Comparison of ENCODE assay signal across 17 cellular contexts in genomic region chr4:129972257-129972656, GRCh38.
A peak's percentile ranks its signal among the peaks of the same experiment; 100 is the strongest.
DNase-seq lines count a peak whose midpoint lies in the region; TF ChIP-seq lines count a peak whose summit lies in the region.
"Had no signal": no experiment of that assay in that cellular context is flagged by ENCODE, and none has a peak within 500 bp of the region (broad histone marks: within the 10 kb centered on the region; RNA-seq: fewer than 3 reads in every experiment).

No MANE protein-coding gene starts in this region.

- POLR2A ChIA-PET in MCF 10A (lab: Yijun Ruan, JAX): interaction anchor here (1.0 kb wide), 1 partner anchor 17 kb away, joined by 3 read pairs; no protein-coding TSS in a partner anchor
- POLR2A ChIA-PET in activated CD4-positive, alpha-beta T cell treated with anti-CD3 and anti-CD28 coated beads, Interleukin-2, amount 10 ng/mL, durations not matched to agents 7 days and 5 days (lab: Charles Lee): no interaction called here

- peak; percentile 1 for DNase-seq in MCF 10A (ENCODE audit: unreplicated experiment)
- DNase-seq in breast epithelium (ENCODE audit: low spot score in 2 of 2): no peak
- peak; percentile 12 for DNase-seq in MM.1S
- peak; percentile 4 for DNase-seq in hepatocyte (ENCODE audit: low spot score)
- no peak for DNase-seq in activated CD4-positive, alpha-beta T cell treated with anti-CD3 and anti-CD28 coated beads, Interleukin-2, amount 10 ng/mL, durations not matched to agents 7 days and 5 days
- DNase-seq in NCI-H128 (lab: John Stamatoyannopoulos, UW; ENCODE audit: unreplicated experiment): no peak
- DNase-seq in SKM-1 treated with dmso at 0.1 percent for 144 hours (lab: John Stamatoyannopoulos, UW; ENCODE audit: unreplicated experiment): no peak
- DNase-seq in Peyer's patch: no peak
- DNase-seq: activated CD4-positive, alpha-beta T cell treated with anti-CD3 and anti-CD28 coated beads for 4 hours; CD4-positive, CD25-positive, alpha-beta regulatory T cell; dorsolateral prefrontal cortex; lower lobe of right lung; NCI-H2029; NCI-H526 treated with DMSO at 0.1 percent for 48 hours; ovary; RPMI8226; stimulated activated CD4-positive, alpha-beta T cell treated with anti-CD3 and anti-CD28 coated beads, Interleukin-4, amount 100 ng/mL, for 1 hour had no signal

- 79% methylated on average over 1 of the region's 1 CpG for WGBS in hepatocyte (ENCODE audit: low lambda C conversion rate, missing lambda C conversion rate)

- H3K27me3 ChIP-seq in breast epithelium: no peaks in the 10 kb centered on the region
- no peaks in the 10 kb centered on the region for H3K27me3 ChIP-seq in MM.1S (replicated peaks; ENCODE audit: insufficient read depth, low read length)
- H3K27me3 ChIP-seq in hepatocyte: no peaks in the 10 kb centered on the region
- H3K27me3 ChIP-seq in Peyer's patch: no peaks in the 10 kb centered on the region
- H3K27me3 ChIP-seq: dorsolateral prefrontal cortex, ovary had no signal

- H3K27ac ChIP-seq in breast epithelium (no peak overlapping the region), MM.1S (ENCODE audit: low read length) (no peak overlapping the region), hepatocyte (no peak overlapping the region), Peyer's patch (no peak overlapping the region)
- H3K27ac ChIP-seq: dorsolateral prefrontal cortex, lower lobe of right lung, ovary had no signal

- CTCF ChIA-PET in MCF 10A (lab: Yijun Ruan, JAX): interaction anchor here (1.1 kb wide), 1 partner anchor 13 kb away, joined by 3 read pairs; no protein-coding TSS in a partner anchor
- CTCF ChIA-PET in activated CD4-positive, alpha-beta T cell treated with anti-CD3 and anti-CD28 coated beads, Interleukin-2, amount 10 ng/mL, durations not matched to agents 7 days and 5 days (lab: Charles Lee): no interaction called here

- no peak overlapping the region for H3K4me2 ChIP-seq in MM.1S (ENCODE audit: low read depth, low read length)
- H3K4me2 ChIP-seq in hepatocyte: no peak overlapping the region

- no peak overlapping the region for H3K4me3 Mint-ChIP-seq in MCF 10A (ENCODE audit: unreplicated experiment)
- no peak overlapping the region for H3K4me3 Mint-ChIP-seq in activated CD4-positive, alpha-beta T cell treated with anti-CD3 and anti-CD28 coated beads, Interleukin-2, amount 10 ng/mL, durations not matched to agents 7 days and 5 days
- H3K4me3 Mint-ChIP-seq: CD4-positive, CD25-positive, alpha-beta regulatory T cell had no signal

- TF ChIP-seq CTCF in MCF 10A (IDR thresholded peaks at IDR 0.05; ENCODE audit: unreplicated experiment) (no peak), breast epithelium (IDR thresholded peaks at IDR 0.05) (no peak), MM.1S (IDR thresholded peaks at IDR 0.05; ENCODE audit: low read length) (no peak; the same call in 1 of the 2 replicates), hepatocyte (IDR thresholded peaks at IDR 0.05; ENCODE audit: poor library complexity) (no peak), Peyer's patch (IDR thresholded peaks at IDR 0.05) (no peak)

- H3K36me3 Mint-ChIP-seq in MCF 10A (ENCODE audit: insufficient read depth, unreplicated experiment): no peaks in the 10 kb centered on the region
- no peaks in the 10 kb centered on the region for H3K36me3 Mint-ChIP-seq in activated CD4-positive, alpha-beta T cell treated with anti-CD3 and anti-CD28 coated beads, Interleukin-2, amount 10 ng/mL, durations not matched to agents 7 days and 5 days (ENCODE audit: low read depth)
- H3K36me3 Mint-ChIP-seq: CD4-positive, CD25-positive, alpha-beta regulatory T cell had no signal

- H4K20me1 ChIP-seq in MM.1S (ENCODE audit: insufficient read depth, low read length) (no peaks in the 10 kb centered on the region), hepatocyte (ENCODE audit: insufficient read depth, poor library complexity, severe bottlenecking) (no peaks in the 10 kb centered on the region)

- no peaks in the 10 kb centered on the region for H3K4me1 ChIP-seq in breast epithelium
- 0 out of 2 replicates have a peak, but pooled peaks cover 3% of the 10 kb centered on the region for H3K4me1 ChIP-seq in MM.1S (ENCODE audit: low read length)
- no peaks in the 10 kb centered on the region for H3K4me1 ChIP-seq in hepatocyte (ENCODE audit: insufficient read depth)
- no peaks in the 10 kb centered on the region for H3K4me1 ChIP-seq in Peyer's patch
- H3K4me1 ChIP-seq: lower lobe of right lung had no signal

- H3K9ac ChIP-seq in MM.1S (ENCODE audit: low read length): no peak overlapping the region

- H2AFZ ChIP-seq in MM.1S (ENCODE audit: low read length): no peak overlapping the region
- no peak overlapping the region for H2AFZ ChIP-seq in hepatocyte

- H3F3A ChIP-seq in MM.1S (ENCODE audit: insufficient read depth, low read length): peaks cover 8% of the 10 kb centered on the region; the same call in 1 of the 2 replicates

- no peaks in the 10 kb centered on the region for H3K9me3 ChIP-seq in breast epithelium
- no peaks in the 10 kb centered on the region for H3K9me3 ChIP-seq in MM.1S (replicated peaks; ENCODE audit: insufficient read depth, low read length)
- no peaks in the 10 kb centered on the region for H3K9me3 ChIP-seq in hepatocyte (ENCODE audit: low read depth)
- H3K9me3 ChIP-seq in Peyer's patch: no peaks in the 10 kb centered on the region
- H3K9me3 ChIP-seq: lower lobe of right lung, ovary had no signal

- no peak for TF ChIP-seq POLR2A in breast epithelium (IDR thresholded peaks at IDR 0.05)
- TF ChIP-seq POLR2A in Peyer's patch (IDR thresholded peaks at IDR 0.05): no peak

- BruUV-seq in MCF 10A (replicated peaks; lab: Mats Ljungman, UMichigan): no TSS peak

- H3K79me2 ChIP-seq in MM.1S (ENCODE audit: low read length): no peaks in the 10 kb centered on the region
- H3K79me2 ChIP-seq in hepatocyte: no peaks in the 10 kb centered on the region

- H3K27me3 Mint-ChIP-seq in MCF 10A (ENCODE audit: insufficient read depth, unreplicated experiment): no peaks in the 10 kb centered on the region
- H3K27me3 Mint-ChIP-seq in activated CD4-positive, alpha-beta T cell treated with anti-CD3 and anti-CD28 coated beads, Interleukin-2, amount 10 ng/mL, durations not matched to agents 7 days and 5 days: no peaks in the 10 kb centered on the region
- H3K27me3 Mint-ChIP-seq: CD4-positive, CD25-positive, alpha-beta regulatory T cell had no signal

- no peaks in the 10 kb centered on the region for H3K9me3 Mint-ChIP-seq in MCF 10A (ENCODE audit: unreplicated experiment)
- H3K9me3 Mint-ChIP-seq in activated CD4-positive, alpha-beta T cell treated with anti-CD3 and anti-CD28 coated beads, Interleukin-2, amount 10 ng/mL, durations not matched to agents 7 days and 5 days: no peaks in the 10 kb centered on the region

- H3K9me2 ChIP-seq in MM.1S (replicated peaks; ENCODE audit: insufficient read depth, low read length): no peaks in the 10 kb centered on the region
- no peaks in the 10 kb centered on the region for H3K9me2 ChIP-seq in hepatocyte (replicated peaks; ENCODE audit: insufficient read depth)

- H3K27ac Mint-ChIP-seq in MCF 10A (ENCODE audit: low read depth, unreplicated experiment): no peak overlapping the region
- H3K27ac Mint-ChIP-seq in activated CD4-positive, alpha-beta T cell treated with anti-CD3 and anti-CD28 coated beads, Interleukin-2, amount 10 ng/mL, durations not matched to agents 7 days and 5 days: no peak overlapping the region
- H3K27ac Mint-ChIP-seq: CD4-positive, CD25-positive, alpha-beta regulatory T cell had no signal

- intact Hi-C loops in MCF 10A (cut with micrococcal nuclease): no loop called here
- intact Hi-C loops in breast epithelium (cut with DNase I; ENCODE audit: low total_unique reads): no loop called here

- H3K4me3 ChIP-seq in breast epithelium (no peak overlapping the region), MM.1S (ENCODE audit: low read length) (no peak overlapping the region), hepatocyte (no peak overlapping the region), Peyer's patch (no peak overlapping the region)
- H3K4me3 ChIP-seq: dorsolateral prefrontal cortex, lower lobe of right lung, ovary had no signal

- H3K4me1 Mint-ChIP-seq in MCF 10A (ENCODE audit: insufficient read depth, unreplicated experiment): no peaks in the 10 kb centered on the region
- no peaks in the 10 kb centered on the region for H3K4me1 Mint-ChIP-seq in activated CD4-positive, alpha-beta T cell treated with anti-CD3 and anti-CD28 coated beads, Interleukin-2, amount 10 ng/mL, durations not matched to agents 7 days and 5 days
- H3K4me1 Mint-ChIP-seq: CD4-positive, CD25-positive, alpha-beta regulatory T cell had no signal

- H3K36me3 ChIP-seq in breast epithelium: no peaks in the 10 kb centered on the region
- H3K36me3 ChIP-seq in MM.1S (replicated peaks; ENCODE audit: insufficient read depth, low read length): no peaks in the 10 kb centered on the region
- no peaks in the 10 kb centered on the region for H3K36me3 ChIP-seq in hepatocyte (replicated peaks; ENCODE audit: insufficient read depth, low read depth)
- no peaks in the 10 kb centered on the region for H3K36me3 ChIP-seq in Peyer's patch
- H3K36me3 ChIP-seq: lower lobe of right lung, ovary had no signal

Comparison
In these comparisons a context has a peak if more than half of its experiments do, and no peak if none do; other contexts are left out.
1. DNase-seq: peak in MCF 10A (single experiment), MM.1S (single experiment) and hepatocyte (single experiment); none in breast epithelium (0 of 2), activated CD4-positive, alpha-beta T cell treated with anti-CD3 and anti-CD28 coated beads, Interleukin-2, amount 10 ng/mL, durations not matched to agents 7 days and 5 days (single experiment), NCI-H128 (single experiment), SKM-1 treated with dmso at 0.1 percent for 144 hours (single experiment) and Peyer's patch (0 of 3).